In the genomic region with DNA sequence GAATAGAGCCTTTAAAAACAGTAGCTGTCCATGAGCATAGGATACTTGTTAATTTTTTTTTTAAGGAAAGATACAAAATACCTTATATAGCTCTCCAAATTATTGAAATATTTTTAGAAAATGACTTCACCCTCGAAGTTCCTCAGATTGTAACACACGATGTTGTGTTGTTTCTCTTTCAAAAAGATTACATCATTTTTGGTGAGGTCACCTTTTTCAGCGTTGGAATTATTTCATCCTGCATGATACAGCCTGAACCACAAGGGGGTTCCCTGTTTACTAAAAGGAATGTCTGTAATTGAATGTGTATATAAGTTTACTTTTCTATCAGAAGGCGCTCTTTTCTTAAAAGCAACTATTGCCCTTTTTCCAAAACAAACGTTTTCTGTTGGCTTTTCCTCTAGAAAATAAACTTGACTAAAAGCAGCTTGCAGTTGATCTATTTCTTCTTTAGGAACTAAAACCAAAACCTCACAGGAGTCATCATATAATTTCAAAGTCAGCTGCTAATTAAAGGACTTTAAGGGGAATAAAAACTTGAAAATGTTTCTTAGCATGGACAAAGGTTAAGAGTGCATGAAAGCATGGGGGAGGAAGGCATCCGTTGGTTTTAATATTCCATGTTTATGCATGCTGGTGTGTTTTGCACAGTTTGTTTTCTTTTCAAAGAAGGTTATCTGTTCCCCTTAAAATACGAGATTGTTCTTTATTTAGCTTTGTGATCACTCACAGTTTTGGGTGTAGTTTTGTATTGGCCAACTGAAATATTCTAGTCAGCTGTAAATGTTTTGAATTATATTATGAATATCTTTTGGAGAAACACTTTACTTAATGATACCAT, we compare ENCODE assay signal across 8 cellular contexts. TPM values are rescaled to one million over a fixed set of nuclear protein-coding genes. Genes with fewer than 3 reads are reported as not detected.
DNase-seq lines count a peak whose midpoint lies in the region; ATAC-seq lines count a peak whose summit lies in the region.

No MANE protein-coding gene starts in this region.

- DNase-seq in activated T-cell treated with anti-CD3 and anti-CD28 coated beads, Interleukin-2, amount 50 U/mL, for 24 hours = no peak
- no peak for DNase-seq in activated T-cell treated with anti-CD3 and anti-CD28 coated beads, Interleukin-2, amount 50 U/mL, for 48 hours
- DNase-seq in H4 (ENCODE audit: low spot score) = peak; percentile 89
- peak; percentile 82 for DNase-seq in LoVo (ENCODE audit: low spot score)
- DNase-seq in activated T-helper 2 cell treated with anti-CD3 and anti-CD28 coated beads, Interferon-gamma antibody, Interleukin-2, Interleukin-4, amounts not matched to agents 10 μg/mL and 5 μg/mL and 100 μg/mL, durations not matched to agents 14 hours and 24 hours and 36 hours (ENCODE audit: low spot score) = no peak
- DNase-seq in Right ventricle myocardium superior = no peak
- DNase-seq in retina = peak; percentile 10

- no peaks in the 10 kb centered on the region for H3K27me3 Mint-ChIP-seq in activated T-cell treated with anti-CD3 and anti-CD28 coated beads, Interleukin-2, amount 50 U/mL, for 24 hours
- no peaks in the 10 kb centered on the region for H3K27me3 Mint-ChIP-seq in activated T-helper 2 cell treated with anti-CD3 and anti-CD28 coated beads, Interferon-gamma antibody, Interleukin-2, Interleukin-4, amounts not matched to agents 10 μg/mL and 5 μg/mL and 100 μg/mL, durations not matched to agents 14 hours and 24 hours and 36 hours (ENCODE audit: low read depth)

- ATAC-seq in Right ventricle myocardium superior (ENCODE audit: poor library complexity) (peak; percentile 72), HG03378 (IDR thresholded peaks at IDR 0.05; ENCODE audit: unreplicated experiment) (no peak)

- no peak overlapping the region for H3K4me3 Mint-ChIP-seq in activated T-cell treated with anti-CD3 and anti-CD28 coated beads, Interleukin-2, amount 50 U/mL, for 24 hours
- H3K4me3 Mint-ChIP-seq in activated T-helper 2 cell treated with anti-CD3 and anti-CD28 coated beads, Interferon-gamma antibody, Interleukin-2, Interleukin-4, amounts not matched to agents 10 μg/mL and 5 μg/mL and 100 μg/mL, durations not matched to agents 14 hours and 24 hours and 36 hours (ENCODE audit: low read depth) = no peak overlapping the region

- peaks cover 52% of the 10 kb centered on the region for H3K4me1 Mint-ChIP-seq in activated T-cell treated with anti-CD3 and anti-CD28 coated beads, Interleukin-2, amount 50 U/mL, for 24 hours (ENCODE audit: low read depth)
- peaks cover 44% of the 10 kb centered on the region for H3K4me1 Mint-ChIP-seq in activated T-helper 2 cell treated with anti-CD3 and anti-CD28 coated beads, Interferon-gamma antibody, Interleukin-2, Interleukin-4, amounts not matched to agents 10 μg/mL and 5 μg/mL and 100 μg/mL, durations not matched to agents 14 hours and 24 hours and 36 hours (ENCODE audit: low read depth)

- peaks cover 11% of the 10 kb centered on the region for H3K36me3 Mint-ChIP-seq in activated T-cell treated with anti-CD3 and anti-CD28 coated beads, Interleukin-2, amount 50 U/mL, for 24 hours (ENCODE audit: low read depth)
- H3K36me3 Mint-ChIP-seq in activated T-helper 2 cell treated with anti-CD3 and anti-CD28 coated beads, Interferon-gamma antibody, Interleukin-2, Interleukin-4, amounts not matched to agents 10 μg/mL and 5 μg/mL and 100 μg/mL, durations not matched to agents 14 hours and 24 hours and 36 hours (ENCODE audit: low read depth) = peaks cover 15% of the 10 kb centered on the region

- intact Hi-C loops in activated T-helper 2 cell treated with anti-CD3 and anti-CD28 coated beads, Interferon-gamma antibody, Interleukin-2, Interleukin-4, amounts not matched to agents 10 μg/mL and 5 μg/mL and 100 μg/mL, durations not matched to agents 14 hours and 24 hours and 36 hours (cut with micrococcal nuclease) = loop anchor here (1.0 to 10.0 kb wide), 5 partner anchors 139 to 431 kb away; a partner anchor contains a TSS
- intact Hi-C loops in Right ventricle myocardium superior (cut with DNase I) = loop anchor here (5.0 to 10.0 kb wide), 2 partner anchors 137 to 279 kb away; a partner anchor contains a TSS

- H3K9me3 Mint-ChIP-seq in activated T-cell treated with anti-CD3 and anti-CD28 coated beads, Interleukin-2, amount 50 U/mL, for 24 hours = no peaks in the 10 kb centered on the region
- H3K9me3 Mint-ChIP-seq in activated T-helper 2 cell treated with anti-CD3 and anti-CD28 coated beads, Interferon-gamma antibody, Interleukin-2, Interleukin-4, amounts not matched to agents 10 μg/mL and 5 μg/mL and 100 μg/mL, durations not matched to agents 14 hours and 24 hours and 36 hours = no peaks in the 10 kb centered on the region

- H3K27ac Mint-ChIP-seq in activated T-cell treated with anti-CD3 and anti-CD28 coated beads, Interleukin-2, amount 50 U/mL, for 24 hours = peak overlapping the region; percentile 10
- H3K27ac Mint-ChIP-seq in activated T-helper 2 cell treated with anti-CD3 and anti-CD28 coated beads, Interferon-gamma antibody, Interleukin-2, Interleukin-4, amounts not matched to agents 10 μg/mL and 5 μg/mL and 100 μg/mL, durations not matched to agents 14 hours and 24 hours and 36 hours = peak overlapping the region; percentile 54

RNA-seq across cellular contexts. Expression of a gene that starts 29.4 kb away (rescaled TPM):
- 4.0 and 5.7 TPM in 2 replicates for total RNA-seq in H4 (2014; rRNA removed; shearing (Covaris generic))
- total RNA-seq in activated T-helper 2 cell treated with anti-CD3 and anti-CD28 coated beads, Interferon-gamma antibody, Interleukin-2, Interleukin-4, amounts not matched to agents 10 μg/mL and 5 μg/mL and 100 μg/mL, durations not matched to agents 14 hours and 24 hours and 36 hours = 6.8 and 7.6 TPM in 2 replicates
- total RNA-seq in Right ventricle myocardium superior = 9.8 TPM

Comparison
In these comparisons a context has a peak if more than half of its experiments do, and no peak if none do; other contexts are left out.
1. DNase-seq: peak in H4 (single experiment), LoVo (single experiment) and retina (single experiment); none in activated T-cell treated with anti-CD3 and anti-CD28 coated beads, Interleukin-2, amount 50 U/mL, for 24 hours (single experiment), activated T-cell treated with anti-CD3 and anti-CD28 coated beads, Interleukin-2, amount 50 U/mL, for 48 hours (0 of 2), activated T-helper 2 cell treated with anti-CD3 and anti-CD28 coated beads, Interferon-gamma antibody, Interleukin-2, Interleukin-4, amounts not matched to agents 10 μg/mL and 5 μg/mL and 100 μg/mL, durations not matched to agents 14 hours and 24 hours and 36 hours (single experiment) and Right ventricle myocardium superior (single experiment).